In genomic region chr20:45154183-45154582, GRCh38 we compare ENCODE assay signal across 1 cellular context.
TF ChIP-seq lines count a peak whose summit lies in the region.

No MANE protein-coding gene starts in this region.

TF ChIP-seq in WTC11, 78 proteins besides CTCF, POLR2A, EP300 and RAD21 (continued from another document):
- TF ChIP-seq ZNF532 (CRISPR knock-in tag; IDR thresholded peaks at IDR 0.05; ENCODE audit: borderline replicate concordance) (no peak), TCF7 (CRISPR knock-in tag; IDR thresholded peaks at IDR 0.05; ENCODE audit: low read depth) (no peak), NFATC4 (CRISPR knock-in tag; IDR thresholded peaks at IDR 0.05) (no peak), ZMAT4 (CRISPR knock-in tag; IDR thresholded peaks at IDR 0.05) (no peak), ARID4B (CRISPR knock-in tag; IDR thresholded peaks at IDR 0.05; ENCODE audit: borderline replicate concordance) (no peak), NR2C2 (CRISPR knock-in tag; IDR thresholded peaks at IDR 0.05) (no peak), JAZF1 (CRISPR knock-in tag; IDR thresholded peaks at IDR 0.05) (no peak), AR (CRISPR knock-in tag; IDR thresholded peaks at IDR 0.05) (no peak), NR3C1 (CRISPR knock-in tag; conservative IDR thresholded peaks at IDR 0.05; ENCODE audit: low read depth) (no peak), IRF1 (CRISPR knock-in tag; IDR thresholded peaks at IDR 0.05) (no peak), SMAD3 (CRISPR knock-in tag; IDR thresholded peaks at IDR 0.05; ENCODE audit: borderline replicate concordance) (no peak)
